21 cellular contexts compared by ENCODE assay signal in the genomic region with DNA sequence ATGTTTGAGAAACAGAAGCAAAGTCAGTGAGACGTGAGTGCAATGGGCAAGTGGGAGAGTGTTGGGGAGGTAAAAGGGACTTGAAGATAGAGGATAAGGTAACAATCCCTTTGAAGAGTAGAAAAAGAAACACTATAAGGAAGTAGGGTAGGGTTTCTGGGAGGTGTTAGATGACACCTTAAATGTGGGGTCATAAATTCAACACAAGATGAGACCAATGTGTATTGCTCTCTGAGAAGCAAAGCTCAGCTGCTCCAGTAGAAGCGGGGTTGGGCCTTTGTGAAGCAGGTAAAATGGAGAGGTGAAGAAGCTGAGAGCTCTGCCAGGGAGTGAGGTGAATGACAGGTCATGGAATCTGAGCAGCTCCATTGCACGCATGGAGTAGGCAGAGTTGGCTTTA.
A peak's percentile ranks its signal among the peaks of the same experiment; 100 is the strongest.
DNase-seq lines count a peak whose midpoint lies in the region; FAIRE-seq and TF ChIP-seq lines count a peak whose summit lies in the region.
"Had no signal": no experiment of that assay in that cellular context is flagged by ENCODE, and none has a peak within 500 bp of the region (broad histone marks: within the 10 kb centered on the region; RNA-seq: fewer than 3 reads in every experiment).

No MANE protein-coding gene starts in this region.

- peak; percentile 18 for FAIRE-seq in bronchial epithelial cell (lab: Jason Lieb, UNC)
- FAIRE-seq: A549, D721Med, G401.6, GM19239 had no signal

- WGBS in SK-N-SH (ENCODE audit: low lambda C conversion rate): 90% methylated on average over 3 of the region's 3 CpGs

- H3K27ac ChIP-seq in SK-N-SH (ENCODE audit: low read depth in 2 of 2, low read length in 1 of 2): no peak overlapping the region
- H3K27ac ChIP-seq: 22Rv1; A549; BLaER1 treated with 17β-estradiol and CSF1 and Interleukin-3, amounts not matched to agents 10 nM and 100 nM; C4-2B had no signal

- no peaks in the 10 kb centered on the region for H3K79me2 ChIP-seq in SK-N-SH (ENCODE audit: insufficient read depth)

- no peaks in the 10 kb centered on the region for H4K20me1 ChIP-seq in SK-N-SH (ENCODE audit: insufficient read depth)
- H4K20me1 ChIP-seq: BLaER1 treated with 17β-estradiol and CSF1 and Interleukin-3, amounts not matched to agents 10 nM and 100 nM had no signal

- H3K9me3 ChIP-seq in SK-N-SH: no peaks in the 10 kb centered on the region
- H3K9me3 ChIP-seq: A549; BLaER1 treated with 17β-estradiol and CSF1 and Interleukin-3, amounts not matched to agents 10 nM and 100 nM; Caco-2 had no signal

- no peak overlapping the region for H2AFZ ChIP-seq in SK-N-SH (ENCODE audit: low read depth)

- H3K9ac ChIP-seq in SK-N-SH: no peak overlapping the region
- H3K9ac ChIP-seq: BLaER1 treated with 17β-estradiol and CSF1 and Interleukin-3, amounts not matched to agents 10 nM and 100 nM had no signal

- CTCF ChIA-PET in SK-N-SH (lab: Yijun Ruan, JAX): no interaction called here

- TF ChIP-seq CTCF in bronchial epithelial cell (IDR thresholded peaks at IDR 0.05; ENCODE audit: insufficient read depth, low read length, severe bottlenecking) (no peak), nephron progenitor cell (IDR thresholded peaks at IDR 0.05) (no peak), SK-N-SH (IDR thresholded peaks at IDR 0.05) (no peak)

- H3K27ac Mint-ChIP-seq in nephron progenitor cell: peak overlapping the region; percentile 62
- H3K27ac Mint-ChIP-seq: B cell; CD4-positive, alpha-beta T cell; CD8-positive, alpha-beta T cell had no signal

- peak overlapping the region; percentile 12 for H3K4me3 Mint-ChIP-seq in nephron progenitor cell
- H3K4me3 Mint-ChIP-seq: B cell; CD4-positive, alpha-beta T cell; CD8-positive, alpha-beta T cell had no signal

- TF ChIP-seq EP300 in SK-N-SH (IDR thresholded peaks at IDR 0.05; ENCODE audit: borderline replicate concordance in 1 of 2, low read depth in 1 of 2, low read length in 1 of 2): no peak

- H3K4me1 Mint-ChIP-seq in nephron progenitor cell: peaks cover 18% of the 10 kb centered on the region
- H3K4me1 Mint-ChIP-seq: B cell had no signal

- H3K4me1 ChIP-seq in SK-N-SH (ENCODE audit: control insufficient read depth in 1 of 2, insufficient read depth in 2 of 2, low read depth in 1 of 2, low read length in 1 of 2): no peaks in the 10 kb centered on the region; a peak in 1 of 4 replicates
- H3K4me1 ChIP-seq: A549; BLaER1 treated with 17β-estradiol and CSF1 and Interleukin-3, amounts not matched to agents 10 nM and 100 nM; Caco-2 had no signal

- H3K4me3 ChIP-seq in bronchial epithelial cell (ENCODE audit: low read depth, low read length) (no peak overlapping the region), SK-N-SH (ENCODE audit: low read depth in 2 of 2, low read length in 1 of 2) (no peak overlapping the region)
- H3K4me3 ChIP-seq: A549; BLaER1 treated with 17β-estradiol and CSF1 and Interleukin-3, amounts not matched to agents 10 nM and 100 nM had no signal

- no peak for TF ChIP-seq RAD21 in SK-N-SH (IDR thresholded peaks at IDR 0.05; ENCODE audit: low read length)

- H3K9me2 ChIP-seq in SK-N-SH: no peaks in the 10 kb centered on the region

- H3K36me3 Mint-ChIP-seq in nephron progenitor cell (ENCODE audit: low read depth): peaks cover 4% of the 10 kb centered on the region

- POLR2A ChIA-PET in SK-N-SH (lab: Yijun Ruan, JAX): no interaction called here

- H3K27me3 Mint-ChIP-seq in nephron progenitor cell (ENCODE audit: low read depth, poor library complexity): no peaks in the 10 kb centered on the region
- H3K27me3 Mint-ChIP-seq: B cell; CD4-positive, alpha-beta T cell had no signal

- H3F3A ChIP-seq in SK-N-SH (replicated peaks; ENCODE audit: insufficient read depth): no peaks in the 10 kb centered on the region

- DNase-seq in bronchial epithelial cell (ENCODE audit: low read depth): no peak
- DNase-seq in left kidney (ENCODE audit: low read depth, low spot score): peak; percentile 66
- no peak for DNase-seq in nephron progenitor cell
- DNase-seq in SIG-M5 treated with dmso at 0.1 percent for 504 hours (lab: John Stamatoyannopoulos, UW; ENCODE audit: unreplicated experiment): no peak
- DNase-seq in NCI-H1417 treated with DMSO at 0.1 percent for 48 hours (lab: John Stamatoyannopoulos, UW): no peak
- no peak for DNase-seq in SK-N-SH
- DNase-seq: AML-193; Caco-2; Calu3; CD4-positive, alpha-beta T cell; CD8-positive, alpha-beta T cell; DMS79 treated with DMSO at 0.1 percent for 48 hours; GF-D8 had no signal

- no peak overlapping the region for H3K4me2 ChIP-seq in SK-N-SH
- H3K4me2 ChIP-seq: A549; BLaER1 treated with 17β-estradiol and CSF1 and Interleukin-3, amounts not matched to agents 10 nM and 100 nM had no signal

- H3K36me3 ChIP-seq in bronchial epithelial cell (ENCODE audit: control insufficient read depth, insufficient read depth, low read length) (no peaks in the 10 kb centered on the region), SK-N-SH (replicated peaks in 1 of 2; ENCODE audit: control insufficient read depth in 1 of 2, insufficient read depth in 2 of 2, low read length in 1 of 2) (no peaks in the 10 kb centered on the region)

- H3K27me3 ChIP-seq in bronchial epithelial cell (ENCODE audit: control insufficient read depth, insufficient read depth, low read length) (no peaks in the 10 kb centered on the region), SK-N-SH (ENCODE audit: insufficient read depth) (no peaks in the 10 kb centered on the region)
- H3K27me3 ChIP-seq: BLaER1 treated with 17β-estradiol and CSF1 and Interleukin-3, amounts not matched to agents 10 nM and 100 nM had no signal

- H3K9me3 Mint-ChIP-seq in nephron progenitor cell: peaks cover 4% of the 10 kb centered on the region
- H3K9me3 Mint-ChIP-seq: CD4-positive, alpha-beta T cell; CD8-positive, alpha-beta T cell had no signal

TF ChIP-seq in SK-N-SH, 30 proteins besides CTCF, POLR2A, EP300 and RAD21:
- TF ChIP-seq TAF1 (IDR thresholded peaks at IDR 0.05; ENCODE audit: borderline replicate concordance, low read depth, low read length) (no peak), MAX (IDR thresholded peaks at IDR 0.05; ENCODE audit: low read depth) (no peak), GATA2 (CRISPR knock-in tag; IDR thresholded peaks at IDR 0.05) (no peak), YY1 (IDR thresholded peaks at IDR 0.05; ENCODE audit: low read depth) (no peak), EZH2phosphoT487 (IDR thresholded peaks at IDR 0.05; ENCODE audit: borderline replicate concordance, low read depth) (no peak), CHD2 (IDR thresholded peaks at IDR 0.05; ENCODE audit: low read length, partially characterized antibody) (no peak), SIN3A (IDR thresholded peaks at IDR 0.05; ENCODE audit: borderline replicate concordance, low read depth, low read length) (no peak), TCF12 (IDR thresholded peaks at IDR 0.05) (no peak), NRF1 (IDR thresholded peaks at IDR 0.05; ENCODE audit: low read depth, low read length) (no peak)
